Comparison of ENCODE assay signal across 3 cellular contexts in the genomic region with DNA sequence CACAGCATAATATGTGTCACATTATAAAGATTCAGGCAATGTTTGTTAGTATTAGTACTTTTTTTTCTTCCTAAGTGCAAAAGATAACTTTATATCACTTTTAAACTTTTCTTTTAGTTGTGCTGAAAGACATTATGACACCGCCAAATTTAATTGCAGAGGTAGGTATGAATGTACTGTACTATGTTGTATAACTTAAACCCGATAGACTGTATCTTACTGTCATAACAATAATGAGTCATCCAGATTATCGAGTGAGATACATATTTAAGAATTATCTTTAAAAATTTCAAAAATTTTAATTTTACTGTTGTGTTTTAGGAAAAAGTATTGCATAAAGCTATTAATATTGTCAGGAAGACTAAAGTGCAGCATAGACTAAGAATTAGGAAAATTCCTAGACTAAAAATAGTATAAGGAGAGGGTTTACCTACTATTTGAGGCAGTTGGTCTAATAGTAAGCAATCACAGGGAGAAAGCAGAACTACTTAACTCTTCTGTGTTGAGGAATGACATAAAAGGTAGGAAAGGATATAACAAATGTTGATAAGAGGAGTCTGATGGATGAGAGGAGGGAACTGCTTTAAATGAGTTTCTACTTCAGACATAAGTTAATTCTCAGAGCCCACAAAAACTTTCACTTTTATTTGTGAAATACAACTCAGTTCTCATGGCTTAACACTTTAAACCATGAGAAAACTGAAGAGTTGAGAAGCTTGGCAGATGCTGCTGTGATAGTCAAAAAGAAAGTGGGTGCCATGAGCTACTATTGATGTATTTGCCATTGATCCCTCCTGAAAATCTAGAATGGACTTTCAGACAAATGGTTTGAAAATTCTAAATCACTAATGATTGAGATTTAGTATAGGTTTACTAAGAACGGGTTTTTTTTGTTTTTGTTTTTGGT.
TF ChIP-seq lines count a peak whose summit lies in the region.

No MANE protein-coding gene starts in this region.

TF ChIP-seq in A549, 52 proteins besides CTCF, POLR2A, EP300 and RAD21:
- TF ChIP-seq TFCP2L1 (CRISPR knock-in tag; IDR thresholded peaks at IDR 0.05) (no peak), ZSCAN20 (CRISPR knock-in tag; IDR thresholded peaks at IDR 0.05) (no peak), FOSL2 (IDR thresholded peaks at IDR 0.05) (no peak), FOSL2 (CRISPR knock-in tag; IDR thresholded peaks at IDR 0.05) (0 out of 2 replicates have a peak, but pooled peaks have one; percentile 25)

TF ChIP-seq in IMR-90, 13 proteins besides CTCF, POLR2A, EP300 and RAD21:
- no peak for TF ChIP-seq FOS (IDR thresholded peaks at IDR 0.05; ENCODE audit: low read depth, low read length)

TF ChIP-seq in endothelial cell of umbilical vein, 7 proteins besides CTCF, POLR2A, EP300 and RAD21:
- TF ChIP-seq, protein P1, sequence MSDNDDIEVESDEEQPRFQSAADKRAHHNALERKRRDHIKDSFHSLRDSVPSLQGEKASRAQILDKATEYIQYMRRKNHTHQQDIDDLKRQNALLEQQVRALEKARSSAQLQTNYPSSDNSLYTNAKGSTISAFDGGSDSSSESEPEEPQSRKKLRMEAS (IDR thresholded peaks at IDR 0.05; ENCODE audit: insufficient read depth, insufficient read length), result no peak
- no peak for TF ChIP-seq POLR2AphosphoS5 (IDR thresholded peaks at IDR 0.05; ENCODE audit: insufficient read depth, low read depth, low read length)
- TF ChIP-seq JUN (IDR thresholded peaks at IDR 0.05; ENCODE audit: borderline replicate concordance, insufficient read depth, insufficient read length, low read depth), result no peak
- TF ChIP-seq FOS (IDR thresholded peaks at IDR 0.05; ENCODE audit: borderline replicate concordance, insufficient read depth, low read length), result peak; percentile 24
